In genomic region chr12:87001102-87001501, GRCh38 we compare ENCODE assay signal across 32 cellular contexts.
"Had no signal": no experiment of that assay in that cellular context is flagged by ENCODE, and none has a peak within 500 bp of the region (broad histone marks: within the 10 kb centered on the region; RNA-seq: fewer than 3 reads in every experiment).

No MANE protein-coding gene starts in this region.

- H3K27ac ChIP-seq: VCaP, WERI-Rb-1 had no signal

- H3K36me3 ChIP-seq: WERI-Rb-1 had no signal

- ATAC-seq: activated CD4-positive, alpha-beta T cell treated with anti-CD3 and anti-CD28 coated beads for 36 hours; activated CD4-positive, CD25-positive, alpha-beta regulatory T cell treated with anti-CD3 and anti-CD28 coated beads, Interleukin-2, amount 50 U/mL, for 24 hours; activated CD8-positive, alpha-beta memory T cell treated with anti-CD3 and anti-CD28 coated beads, Interleukin-2, amount 10 ng/mL, durations not matched to agents 7 days and 5 days; activated CD8-positive, alpha-beta T cell treated with anti-CD3 and anti-CD28 coated beads for 36 hours; activated CD8-positive, alpha-beta T cell treated with anti-CD3 and anti-CD28 coated beads, Interleukin-2, amount 10 ng/mL, durations not matched to agents 7 days and 5 days; T-helper 17 cell; WTC11 had no signal

- DNase-seq: activated B cell treated with CpG ODN at 0.5 μM for 24 hours; activated CD4-positive, alpha-beta memory T cell treated with anti-CD3 and anti-CD28 coated beads for 36 hours; activated CD4-positive, alpha-beta memory T cell treated with anti-CD3 and anti-CD28 coated beads, Interleukin-2, amount 10 ng/mL, durations not matched to agents 7 days and 5 days; activated CD4-positive, alpha-beta T cell treated with anti-CD3 and anti-CD28 coated beads for 1 hour; activated CD4-positive, alpha-beta T cell treated with anti-CD3 and anti-CD28 coated beads for 36 hours; activated CD4-positive, alpha-beta T cell treated with anti-CD3 and anti-CD28 coated beads for 4 hours; activated CD4-positive, alpha-beta T cell treated with anti-CD3 and anti-CD28 coated beads for 48 hours; activated CD4-positive, alpha-beta T cell treated with anti-CD3 and anti-CD28 coated beads, Interleukin-2, amount 10 ng/mL, durations not matched to agents 24 days and 14 days; activated CD4-positive, alpha-beta T cell treated with anti-CD3 and anti-CD28 coated beads, Interleukin-2, amount 10 ng/mL, durations not matched to agents 7 days and 5 days; activated CD4-positive, alpha-beta T cell treated with anti-CD3 and anti-CD28 coated beads, Interleukin-2, amount 50 U/mL, for 1 hour; activated CD4-positive, alpha-beta T cell treated with anti-CD3 and anti-CD28 coated beads, Interleukin-2, amount 50 U/mL, for 4 hours; activated CD4-positive, alpha-beta T cell treated with anti-CD3 and anti-CD28 coated beads, Interleukin-2, amount 50 U/mL, for 48 hours; activated CD4-positive, CD25-positive, alpha-beta regulatory T cell; activated CD4-positive, CD25-positive, alpha-beta regulatory T cell treated with anti-CD3 and anti-CD28 coated beads, Interleukin-2, amount 50 U/mL, for 72 hours; activated CD8-positive, alpha-beta memory T cell treated with anti-CD3 and anti-CD28 coated beads for 24 hours; activated CD8-positive, alpha-beta memory T cell treated with anti-CD3 and anti-CD28 coated beads, Interleukin-2, amount 10 ng/mL, durations not matched to agents 7 days and 5 days; activated CD8-positive, alpha-beta memory T cell treated with anti-CD3 and anti-CD28 coated beads, Interleukin-2, amount 50 U/mL, for 4 hours; activated CD8-positive, alpha-beta memory T cell treated with anti-CD3 and anti-CD28 coated beads, Interleukin-2, amount 50 U/mL, for 48 hours; activated CD8-positive, alpha-beta T cell treated with anti-CD3 and anti-CD28 coated beads for 36 hours; activated CD8-positive, alpha-beta T cell treated with anti-CD3 and anti-CD28 coated beads, Interleukin-2, amount 10 ng/mL, durations not matched to agents 7 days and 5 days; activated T-cell treated with anti-CD3 and anti-CD28 coated beads for 4 hours; activated T-cell treated with anti-CD3 and anti-CD28 coated beads, Interleukin-2, amount 50 U/mL, for 1 hour; T-helper 1 cell; T-helper 17 cell; T-helper 2 cell; T-helper 9 cell; T1000; WERI-Rb-1 had no signal

- FAIRE-seq: TTC549 had no signal
